Comparison of ENCODE assay signal across 13 cellular contexts in the genomic region with DNA sequence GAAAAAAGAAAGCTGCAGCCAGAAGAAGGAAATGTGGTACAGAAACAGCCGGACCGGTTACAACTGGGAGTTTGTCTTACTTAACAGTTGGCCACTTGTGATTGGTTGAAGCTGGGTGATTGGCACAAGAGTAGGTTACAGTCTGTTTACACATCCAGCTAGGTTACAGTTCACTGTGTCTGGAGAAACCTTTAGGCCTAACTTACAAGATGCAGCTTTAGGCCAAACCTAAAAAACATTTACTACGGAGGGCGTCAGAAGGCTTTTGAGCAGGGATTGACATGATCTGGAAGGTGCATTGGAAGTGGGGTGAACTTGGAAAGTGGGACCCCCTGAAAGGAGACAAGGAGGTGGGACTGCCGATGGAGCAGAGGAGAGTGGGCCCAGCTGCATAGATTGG.
DNase-seq lines count a peak whose midpoint lies in the region; ATAC-seq, FAIRE-seq and TF ChIP-seq lines count a peak whose summit lies in the region.
"Had no signal": no experiment of that assay in that cellular context is flagged by ENCODE, and none has a peak within 500 bp of the region (broad histone marks: within the 10 kb centered on the region; RNA-seq: fewer than 3 reads in every experiment).

No MANE protein-coding gene starts in this region.

- H3K9ac ChIP-seq in mucosa of rectum (ENCODE audit: low read depth in 1 of 2, low read length in 2 of 2): peak overlapping the region; percentile 52 to 64

- peaks cover 29 to 38% of the 10 kb centered on the region in 2 donors for H3K4me1 ChIP-seq in mucosa of rectum (ENCODE audit: control insufficient read depth in 2 of 2, insufficient read depth in 2 of 2, low read length in 2 of 2)

- H3K36me3 ChIP-seq in mucosa of rectum (ENCODE audit: control insufficient read depth in 2 of 2, insufficient read depth in 2 of 2, low read length in 2 of 2) (no peaks in the 10 kb centered on the region), WERI-Rb-1 (no peaks in the 10 kb centered on the region)
- H3K36me3 ChIP-seq: tibial nerve had no signal

- H3K27me3 ChIP-seq in mucosa of rectum (ENCODE audit: control insufficient read depth in 2 of 2, insufficient read depth in 2 of 2, low read length in 2 of 2) (no peaks in the 10 kb centered on the region), WERI-Rb-1 (ENCODE audit: insufficient read depth, low read depth, severe bottlenecking) (no peaks in the 10 kb centered on the region)
- H3K27me3 ChIP-seq: tibial nerve had no signal

- H3K4me3 ChIP-seq in AG09309 (ENCODE audit: control insufficient read depth, low read depth, low read length): no peak overlapping the region
- no peak overlapping the region for H3K4me3 ChIP-seq in mucosa of rectum (ENCODE audit: low read length in 2 of 2)
- H3K4me3 ChIP-seq in WERI-Rb-1 (ENCODE audit: low read depth, low read length): no peak overlapping the region
- H3K4me3 ChIP-seq: tibial nerve had no signal

- peaks cover 0 to 4% of the 10 kb centered on the region in 2 donors for H3K9me3 ChIP-seq in mucosa of rectum (ENCODE audit: control insufficient read depth in 2 of 2, low read length in 2 of 2)
- no peaks in the 10 kb centered on the region for H3K9me3 ChIP-seq in WERI-Rb-1 (ENCODE audit: severe bottlenecking)

- DNase-seq in AG09309 (ENCODE audit: low read depth) (peak; percentile 59), MV-4-11 (lab: John Stamatoyannopoulos, UW) (peak; percentile 88), WERI-Rb-1 (no peak), NCI-H2029 treated with DMSO at 0.1 percent for 48 hours (lab: John Stamatoyannopoulos, UW) (no peak)
- no peak for DNase-seq in activated CD4-positive, CD25-positive, alpha-beta regulatory T cell treated with anti-CD3 and anti-CD28 coated beads, Interleukin-2, amount 50 U/mL, for 72 hours
- DNase-seq: activated CD4-positive, alpha-beta T cell treated with anti-CD3 and anti-CD28 coated beads for 48 hours; CD4-positive, CD25-positive, alpha-beta regulatory T cell had no signal

- ATAC-seq in GM19328 (IDR thresholded peaks at IDR 0.05; ENCODE audit: unreplicated experiment): no peak

- peak; percentile 31 for FAIRE-seq in endometrium (lab: Jason Lieb, UNC)
- FAIRE-seq: astrocyte, islet of Langerhans had no signal

- no peak for TF ChIP-seq CTCF in AG09309 (IDR thresholded peaks at IDR 0.05; ENCODE audit: control insufficient read depth, insufficient read depth, low read depth, low read length, missing control alignments)
- no peak for TF ChIP-seq CTCF in WERI-Rb-1 (IDR thresholded peaks at IDR 0.05; ENCODE audit: low read depth, low read length)

- H3K27ac ChIP-seq in mucosa of rectum (ENCODE audit: low read depth in 2 of 2, low read length in 2 of 2) (peak overlapping the region; percentile 85 to 88), WERI-Rb-1 (no peak overlapping the region)

Comparison
In these comparisons a context has a peak if more than half of its experiments do, and no peak if none do; other contexts are left out.
1. DNase-seq: peak in AG09309 (single experiment) and MV-4-11 (single experiment); none in WERI-Rb-1 (single experiment), NCI-H2029 treated with DMSO at 0.1 percent for 48 hours (single experiment) and activated CD4-positive, CD25-positive, alpha-beta regulatory T cell treated with anti-CD3 and anti-CD28 coated beads, Interleukin-2, amount 50 U/mL, for 72 hours (single experiment).